Comparison of ENCODE assay signal across 34 cellular contexts in genomic region chr14:65219353-65219752, GRCh38.
"Had no signal": no experiment of that assay in that cellular context is flagged by ENCODE, and none has a peak within 500 bp of the region (broad histone marks: within the 10 kb centered on the region; RNA-seq: fewer than 3 reads in every experiment).

No MANE protein-coding gene starts in this region.

- H3K4me3 ChIP-seq: MG63 had no signal

- H3K9me3 ChIP-seq: MG63 had no signal

- H3K36me3 ChIP-seq: MG63 had no signal

- H3K27me3 ChIP-seq: MG63 had no signal

- DNase-seq: Karpas-422, Kasumi-1, MG63, MM.1S, MV-4-11, NCI-H1048, NCI-H1092, NCI-H1092 treated with DMSO at 0.1 percent for 48 hours, NCI-H1105, NCI-H1105 treated with DMSO at 0.1 percent for 48 hours, NCI-H1417, NCI-H1417 treated with DMSO at 0.1 percent for 48 hours, NCI-H1436, NCI-H1436 treated with DMSO at 0.1 percent for 48 hours, NCI-H146, NCI-H1694, NCI-H1694 treated with DMSO at 0.1 percent for 48 hours, NCI-H187, NCI-H187 treated with DMSO at 0.1 percent for 48 hours, NCI-H1930, NCI-H2029, NCI-H2029 treated with DMSO at 0.1 percent for 48 hours, NCI-H2081, NCI-H2081 treated with DMSO at 0.1 percent for 48 hours, NCI-H2107, NCI-H2171, NCI-H2171 treated with DMSO at 0.1 percent for 48 hours, NCI-H2227 treated with DMSO at 0.1 percent for 48 hours, NCI-H226, NCI-H345, NCI-H446, NCI-H446 treated with DMSO at 0.1 percent for 48 hours, NCI-H510A, NCI-H510A treated with DMSO at 0.1 percent for 48 hours had no signal
